ENCODE assay signal across 19 cellular contexts in the genomic region with DNA sequence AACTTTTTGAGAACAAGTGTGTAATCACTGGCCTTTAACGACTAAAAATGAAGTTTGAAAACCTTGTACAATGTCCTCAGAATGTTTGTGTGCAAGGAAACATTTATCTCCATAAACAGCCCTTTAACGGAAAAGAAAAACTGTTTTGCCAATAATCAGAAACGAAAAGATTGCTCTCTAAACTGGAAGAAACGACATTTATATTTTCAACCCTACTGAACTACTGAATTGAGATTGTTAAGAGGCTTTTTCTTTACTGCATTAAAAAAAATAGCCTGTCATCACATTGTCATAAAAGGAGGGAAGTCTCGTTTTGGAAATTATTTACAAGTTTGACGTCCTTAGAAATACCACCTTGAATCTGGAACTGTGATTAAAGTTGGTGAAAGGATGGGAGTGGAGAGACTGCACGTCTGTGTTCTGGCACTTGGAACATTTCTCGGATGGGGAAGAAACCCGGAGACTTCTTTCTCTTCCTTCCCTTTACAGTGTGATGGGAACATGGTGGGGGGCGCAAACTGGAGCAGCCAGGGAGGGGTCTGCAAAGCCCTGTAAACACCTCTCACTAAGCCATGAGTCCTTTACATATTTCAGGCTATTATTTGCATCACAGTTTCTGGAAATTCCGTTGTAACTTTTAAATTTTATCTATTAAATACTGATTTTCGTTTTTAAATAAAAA.
"Had no signal": no experiment of that assay in that cellular context is flagged by ENCODE, and none has a peak within 500 bp of the region (broad histone marks: within the 10 kb centered on the region; RNA-seq: fewer than 3 reads in every experiment).

No MANE protein-coding gene starts in this region.

- H3K36me3 ChIP-seq: esophagus muscularis mucosa, gastrocnemius medialis, prostate gland, tibial nerve, upper lobe of right lung had no signal

- H3K4me3 Mint-ChIP-seq: naive B cell; nephron; stimulated activated naive B cell treated with anti-CD40 and anti-IgM and Interleukin-4, amounts not matched to agents 10 μg/mL and 1 μg/mL and 100 μg/mL, for 72 hours; stimulated activated naive CD8-positive, alpha-beta T cell treated with anti-CD3 and anti-CD28 coated beads, Interleukin-15, amount 100 ng/mL, for 72 hours had no signal

- H3K4me1 ChIP-seq: parathyroid adenoma, prostate gland, testis had no signal

- ATAC-seq: gastrocnemius medialis; left colon; sciatic nerve; stimulated activated naive B cell treated with anti-CD40 and anti-IgM and Interleukin-4, amounts not matched to agents 10 μg/mL and 1 μg/mL and 100 μg/mL, for 72 hours; stimulated activated naive CD8-positive, alpha-beta T cell treated with anti-CD3 and anti-CD28 coated beads, Interleukin-15, amount 100 ng/mL, for 72 hours; upper lobe of right lung had no signal

- H3K4me3 ChIP-seq: esophagus muscularis mucosa, gastrocnemius medialis, prostate gland, skin epidermis, testis, tibial nerve, upper lobe of right lung had no signal

- H3K9me3 ChIP-seq: esophagus muscularis mucosa, gastrocnemius medialis, prostate gland, testis, tibial nerve, upper lobe of right lung had no signal

- H3K27ac Mint-ChIP-seq: naive B cell; nephron; stimulated activated naive B cell treated with anti-CD40 and anti-IgM and Interleukin-4, amounts not matched to agents 10 μg/mL and 1 μg/mL and 100 μg/mL, for 72 hours; stimulated activated naive CD8-positive, alpha-beta T cell treated with anti-CD3 and anti-CD28 coated beads, Interleukin-15, amount 100 ng/mL, for 72 hours had no signal

- H3K4me1 Mint-ChIP-seq: nephron had no signal

- H3K27me3 ChIP-seq: testis had no signal

- H3K79me2 ChIP-seq: parathyroid adenoma had no signal

- H2AFZ ChIP-seq: parathyroid adenoma had no signal

- H3K27ac ChIP-seq: epithelial cell of prostate, esophagus muscularis mucosa, gastrocnemius medialis, parathyroid adenoma, prostate gland, skin epidermis, testis, tibial nerve, upper lobe of right lung had no signal

- H3K9ac ChIP-seq: parathyroid adenoma had no signal

- DNase-seq: effector memory CD4-positive, alpha-beta T cell; gastrocnemius medialis; left colon; mesendoderm; naive B cell; stimulated activated CD4-positive, alpha-beta T cell treated with anti-CD3 and anti-CD28 coated beads, Interleukin-2, amount 100 ng/mL, for 24 hours; stimulated activated CD4-positive, alpha-beta T cell treated with anti-CD3 and anti-CD28 coated beads, Interleukin-4, amount 100 ng/mL, for 4 hours; stimulated activated naive B cell treated with anti-CD40 and anti-IgM and Interleukin-4, amounts not matched to agents 10 μg/mL and 1 μg/mL and 100 μg/mL, for 72 hours; stimulated activated naive CD8-positive, alpha-beta T cell treated with anti-CD3 and anti-CD28 coated beads, Interleukin-15, amount 100 ng/mL, for 72 hours; testis; upper lobe of right lung had no signal
